ENCODE assay signal across 1 cellular context in genomic region chr12:104462931-104463339, GRCh38.
A peak's percentile ranks its signal among the peaks of the same experiment; 100 is the strongest.
TF ChIP-seq lines count a peak whose summit lies in the region.

No MANE protein-coding gene starts in this region.

TF ChIP-seq in GM12878, 131 proteins besides CTCF, POLR2A, EP300 and RAD21 (continued from another document):
- TF ChIP-seq, protein P1, sequence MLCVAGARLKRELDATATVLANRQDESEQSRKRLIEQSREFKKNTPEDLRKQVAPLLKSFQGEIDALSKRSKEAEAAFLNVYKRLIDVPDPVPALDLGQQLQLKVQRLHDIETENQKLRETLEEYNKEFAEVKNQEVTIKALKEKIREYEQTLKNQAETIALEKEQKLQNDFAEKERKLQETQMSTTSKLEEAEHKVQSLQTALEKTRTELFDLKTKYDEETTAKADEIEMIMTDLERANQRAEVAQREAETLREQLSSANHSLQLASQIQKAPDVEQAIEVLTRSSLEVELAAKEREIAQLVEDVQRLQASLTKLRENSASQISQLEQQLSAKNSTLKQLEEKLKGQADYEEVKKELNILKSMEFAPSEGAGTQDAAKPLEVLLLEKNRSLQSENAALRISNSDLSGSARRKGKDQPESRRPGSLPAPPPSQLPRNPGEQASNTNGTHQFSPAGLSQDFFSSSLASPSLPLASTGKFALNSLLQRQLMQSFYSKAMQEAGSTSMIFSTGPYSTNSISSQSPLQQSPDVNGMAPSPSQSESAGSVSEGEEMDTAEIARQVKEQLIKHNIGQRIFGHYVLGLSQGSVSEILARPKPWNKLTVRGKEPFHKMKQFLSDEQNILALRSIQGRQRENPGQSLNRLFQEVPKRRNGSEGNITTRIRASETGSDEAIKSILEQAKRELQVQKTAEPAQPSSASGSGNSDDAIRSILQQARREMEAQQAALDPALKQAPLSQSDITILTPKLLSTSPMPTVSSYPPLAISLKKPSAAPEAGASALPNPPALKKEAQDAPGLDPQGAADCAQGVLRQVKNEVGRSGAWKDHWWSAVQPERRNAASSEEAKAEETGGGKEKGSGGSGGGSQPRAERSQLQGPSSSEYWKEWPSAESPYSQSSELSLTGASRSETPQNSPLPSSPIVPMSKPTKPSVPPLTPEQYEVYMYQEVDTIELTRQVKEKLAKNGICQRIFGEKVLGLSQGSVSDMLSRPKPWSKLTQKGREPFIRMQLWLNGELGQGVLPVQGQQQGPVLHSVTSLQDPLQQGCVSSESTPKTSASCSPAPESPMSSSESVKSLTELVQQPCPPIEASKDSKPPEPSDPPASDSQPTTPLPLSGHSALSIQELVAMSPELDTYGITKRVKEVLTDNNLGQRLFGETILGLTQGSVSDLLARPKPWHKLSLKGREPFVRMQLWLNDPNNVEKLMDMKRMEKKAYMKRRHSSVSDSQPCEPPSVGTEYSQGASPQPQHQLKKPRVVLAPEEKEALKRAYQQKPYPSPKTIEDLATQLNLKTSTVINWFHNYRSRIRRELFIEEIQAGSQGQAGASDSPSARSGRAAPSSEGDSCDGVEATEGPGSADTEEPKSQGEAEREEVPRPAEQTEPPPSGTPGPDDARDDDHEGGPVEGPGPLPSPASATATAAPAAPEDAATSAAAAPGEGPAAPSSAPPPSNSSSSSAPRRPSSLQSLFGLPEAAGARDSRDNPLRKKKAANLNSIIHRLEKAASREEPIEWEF (IDR thresholded peaks at IDR 0.05; ENCODE audit: insufficient replicate concordance, low read depth, low read length): no peak
- no peak for TF ChIP-seq KAT2A (conservative IDR thresholded peaks at IDR 0.05; ENCODE audit: control insufficient read depth, low read depth, low read length)
- TF ChIP-seq, protein P2, sequence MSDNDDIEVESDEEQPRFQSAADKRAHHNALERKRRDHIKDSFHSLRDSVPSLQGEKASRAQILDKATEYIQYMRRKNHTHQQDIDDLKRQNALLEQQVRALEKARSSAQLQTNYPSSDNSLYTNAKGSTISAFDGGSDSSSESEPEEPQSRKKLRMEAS (IDR thresholded peaks at IDR 0.05; ENCODE audit: low read depth, low read length): no peak
- TF ChIP-seq ZNF384 (IDR thresholded peaks at IDR 0.05; ENCODE audit: borderline replicate concordance, low read depth, low read length): no peak
- peak; percentile 73 for TF ChIP-seq ATF7 (IDR thresholded peaks at IDR 0.05; ENCODE audit: low read depth)
- TF ChIP-seq, protein P3, sequence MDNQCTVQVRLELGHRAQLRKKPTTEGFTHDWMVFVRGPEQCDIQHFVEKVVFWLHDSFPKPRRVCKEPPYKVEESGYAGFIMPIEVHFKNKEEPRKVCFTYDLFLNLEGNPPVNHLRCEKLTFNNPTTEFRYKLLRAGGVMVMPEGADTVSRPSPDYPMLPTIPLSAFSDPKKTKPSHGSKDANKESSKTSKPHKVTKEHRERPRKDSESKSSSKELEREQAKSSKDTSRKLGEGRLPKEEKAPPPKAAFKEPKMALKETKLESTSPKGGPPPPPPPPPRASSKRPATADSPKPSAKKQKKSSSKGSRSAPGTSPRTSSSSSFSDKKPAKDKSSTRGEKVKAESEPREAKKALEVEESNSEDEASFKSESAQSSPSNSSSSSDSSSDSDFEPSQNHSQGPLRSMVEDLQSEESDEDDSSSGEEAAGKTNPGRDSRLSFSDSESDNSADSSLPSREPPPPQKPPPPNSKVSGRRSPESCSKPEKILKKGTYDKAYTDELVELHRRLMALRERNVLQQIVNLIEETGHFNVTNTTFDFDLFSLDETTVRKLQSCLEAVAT (IDR thresholded peaks at IDR 0.05): no peak
- no peak for TF ChIP-seq SREBF1 (IDR thresholded peaks at IDR 0.05; ENCODE audit: low read length)
- no peak; the same call in 1 of the 2 replicates for TF ChIP-seq MTA3 (IDR thresholded peaks at IDR 0.05; ENCODE audit: borderline replicate concordance, low read length)
